In the genomic region with DNA sequence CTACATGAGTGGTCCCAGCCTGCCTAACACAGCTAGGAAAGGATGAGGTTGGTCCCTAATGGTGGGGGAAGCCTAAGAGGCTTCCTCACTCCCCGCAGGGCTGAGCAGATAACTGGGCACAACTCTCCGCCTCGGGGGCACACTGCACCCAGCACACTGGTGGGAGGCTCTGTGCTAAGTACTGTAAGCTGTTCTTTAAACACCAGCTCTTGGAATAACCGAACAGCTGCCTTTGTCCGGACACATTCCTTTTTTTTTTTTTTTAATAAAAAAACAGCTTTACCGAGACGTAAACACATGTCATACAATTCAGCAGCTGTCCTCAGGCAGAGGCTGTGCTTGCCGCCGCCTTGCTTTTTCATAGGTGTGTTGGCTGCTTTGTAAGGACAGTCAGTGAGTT, we compare ENCODE assay signal across 1 cellular context.
TF ChIP-seq lines count a peak whose summit lies in the region.

No MANE protein-coding gene starts in this region.

TF ChIP-seq in K562, 482 proteins besides CTCF, POLR2A, EP300 and RAD21 (continued from another document):
- 0 out of 2 replicates have a peak, but pooled peaks have one; percentile 19 for TF ChIP-seq RBFOX2 (IDR thresholded peaks at IDR 0.05; ENCODE audit: low read depth, low read length)
- TF ChIP-seq LARP7 (IDR thresholded peaks at IDR 0.05), result no peak
TF ChIP-seq in K562: peak in this region for 2.
